ENCODE assay signal across 7 cellular contexts in genomic region chr15:89057506-89058133, GRCh38. TPM values are rescaled to one million over a fixed set of nuclear protein-coding genes. Genes with fewer than 3 reads are reported as not detected.
DNase-seq lines count a peak whose midpoint lies in the region; ATAC-seq and TF ChIP-seq lines count a peak whose summit lies in the region.

No MANE protein-coding gene starts in this region.

- no CpG with 5 or more reads among the region's 13 CpGs for WGBS in mesendoderm (ENCODE audit: extremely low coverage, insufficient coverage, low lambda C conversion rate)

- no peak overlapping the region for H3K4me3 Mint-ChIP-seq in activated CD8-positive, alpha-beta T cell treated with anti-CD3 and anti-CD28 coated beads, Interleukin-2, amount 10 ng/mL, durations not matched to agents 7 days and 5 days

- H3K79me1 ChIP-seq in mesendoderm (ENCODE audit: low read length) = no peaks in the 10 kb centered on the region

- H3K27me3 ChIP-seq in mesendoderm (ENCODE audit: insufficient read depth, low read length, poor library complexity) = no peaks in the 10 kb centered on the region

- ATAC-seq in HG03103 (IDR thresholded peaks at IDR 0.05; ENCODE audit: low read depth, unreplicated experiment) = peak; percentile 87
- ATAC-seq in activated CD8-positive, alpha-beta T cell treated with anti-CD3 and anti-CD28 coated beads, Interleukin-2, amount 10 ng/mL, durations not matched to agents 7 days and 5 days = peak; percentile 89

- H3K79me2 ChIP-seq in mesendoderm (ENCODE audit: control insufficient read depth, insufficient read depth, low read length) = no peaks in the 10 kb centered on the region

- H3K4me3 ChIP-seq in mesendoderm (ENCODE audit: low read length) = no peak overlapping the region

- H3K27me3 Mint-ChIP-seq in activated CD8-positive, alpha-beta T cell treated with anti-CD3 and anti-CD28 coated beads, Interleukin-2, amount 10 ng/mL, durations not matched to agents 7 days and 5 days (ENCODE audit: low read depth) = peaks cover 4% of the 10 kb centered on the region

- H2BK120ac ChIP-seq in mesendoderm (ENCODE audit: low read depth, low read length) = no peak overlapping the region

- H3K27ac Mint-ChIP-seq in activated CD8-positive, alpha-beta T cell treated with anti-CD3 and anti-CD28 coated beads, Interleukin-2, amount 10 ng/mL, durations not matched to agents 7 days and 5 days = no peak overlapping the region

- H2BK15ac ChIP-seq in mesendoderm (replicated peaks; ENCODE audit: low read depth) = no peak overlapping the region

- no peak overlapping the region for H2BK5ac ChIP-seq in mesendoderm (ENCODE audit: low read length)

- no peak overlapping the region for H3K4ac ChIP-seq in mesendoderm (ENCODE audit: low read depth, low read length)

- H3K9ac ChIP-seq in mesendoderm (ENCODE audit: low read length) = no peak overlapping the region

- peak; percentile 97 for TF ChIP-seq CTCF in GM12874 (IDR thresholded peaks at IDR 0.05; ENCODE audit: insufficient read depth, low read depth, low read length)

- no peak overlapping the region for H3K56ac ChIP-seq in mesendoderm (ENCODE audit: low read length)

- H3K36me3 ChIP-seq in mesendoderm (ENCODE audit: control insufficient read depth, insufficient read depth, low read length) = no peaks in the 10 kb centered on the region

- no peaks in the 10 kb centered on the region for H3K9me3 Mint-ChIP-seq in activated CD8-positive, alpha-beta T cell treated with anti-CD3 and anti-CD28 coated beads, Interleukin-2, amount 10 ng/mL, durations not matched to agents 7 days and 5 days (ENCODE audit: insufficient read depth)

- CTCF ChIA-PET in activated CD8-positive, alpha-beta T cell treated with anti-CD3 and anti-CD28 coated beads, Interleukin-2, amount 10 ng/mL, durations not matched to agents 7 days and 5 days (lab: Charles Lee) = interaction anchor here (0.8 to 9.0 kb wide), 46 partner anchors 11 to 433 kb away, joined by 3 to 88 read pairs (median 5); partner anchors contain the start of genes ABHD2 and HAPLN3

- peaks cover 4% of the 10 kb centered on the region for H3K4me1 Mint-ChIP-seq in activated CD8-positive, alpha-beta T cell treated with anti-CD3 and anti-CD28 coated beads, Interleukin-2, amount 10 ng/mL, durations not matched to agents 7 days and 5 days (ENCODE audit: low read depth)

- no peak overlapping the region for H4K5ac ChIP-seq in mesendoderm (ENCODE audit: low read length)

- DNase-seq in NCI-H82 (lab: John Stamatoyannopoulos, UW) (peak; percentile 73), mesendoderm (peak; percentile 76)
- DNase-seq in activated CD8-positive, alpha-beta T cell treated with anti-CD3 and anti-CD28 coated beads, Interleukin-2, amount 10 ng/mL, durations not matched to agents 7 days and 5 days = peak; percentile 82
- peak; percentile 72 for DNase-seq in effector CD8-positive, alpha-beta T cell (lab: John Stamatoyannopoulos, UW)
- DNase-seq in stimulated activated CD8-positive, alpha-beta memory T cell treated with anti-CD3 and anti-CD28 coated beads, Interleukin-4, amount 100 ng/mL, for 1 hour (ENCODE audit: low read depth in 2 of 2, low spot score in 1 of 2) = peak; percentile 64 to 76

- H3K18ac ChIP-seq in mesendoderm (ENCODE audit: low read length) = no peak overlapping the region

- no peak overlapping the region for H3K27ac ChIP-seq in mesendoderm (ENCODE audit: low read depth, low read length)

- no peak overlapping the region for H2AK5ac ChIP-seq in mesendoderm (ENCODE audit: low read length)

- H3K36me3 Mint-ChIP-seq in activated CD8-positive, alpha-beta T cell treated with anti-CD3 and anti-CD28 coated beads, Interleukin-2, amount 10 ng/mL, durations not matched to agents 7 days and 5 days (ENCODE audit: low read depth) = no peaks in the 10 kb centered on the region

- H3K23ac ChIP-seq in mesendoderm (ENCODE audit: low read length) = no peak overlapping the region

- no peak overlapping the region for H4K8ac ChIP-seq in mesendoderm (ENCODE audit: low read depth, low read length)

- H3K4me2 ChIP-seq in mesendoderm (ENCODE audit: low read length) = no peak overlapping the region

- POLR2A ChIA-PET in activated CD8-positive, alpha-beta T cell treated with anti-CD3 and anti-CD28 coated beads, Interleukin-2, amount 10 ng/mL, durations not matched to agents 7 days and 5 days (lab: Charles Lee) = no interaction called here

- no peaks in the 10 kb centered on the region for H3K4me1 ChIP-seq in mesendoderm (ENCODE audit: control insufficient read depth, low read depth, low read length)

RNA-seq across cellular contexts. Expression of gene ABHD2, which starts 30.6 kb away (rescaled TPM):
- total RNA-seq in activated CD8-positive, alpha-beta T cell treated with anti-CD3 and anti-CD28 coated beads, Interleukin-2, amount 10 ng/mL, durations not matched to agents 7 days and 5 days = 10 to 100 TPM; 71.3 to 71.9 TPM
- polyA plus RNA-seq in mesendoderm (2013, experiment 1 of 2) = 7.2 TPM
- 7.6 TPM for polyA plus RNA-seq in mesendoderm (2013, experiment 2 of 2)
